ENCODE assay signal across 8 cellular contexts in genomic region chrX:30735839-30736238, GRCh38.
A peak's percentile ranks its signal among the peaks of the same experiment; 100 is the strongest.
DNase-seq lines count a peak whose midpoint lies in the region; ATAC-seq and TF ChIP-seq lines count a peak whose summit lies in the region.

No MANE protein-coding gene starts in this region.

- H3K9me3 ChIP-seq in sigmoid colon, result no peaks in the 10 kb centered on the region

- no peak overlapping the region for H3K27ac Mint-ChIP-seq in activated T-helper 2 cell treated with anti-CD3 and anti-CD28 coated beads, Interferon-gamma antibody, Interleukin-2, Interleukin-4, amounts not matched to agents 10 μg/mL and 5 μg/mL and 100 μg/mL, durations not matched to agents 14 hours and 24 hours and 36 hours
- H3K27ac Mint-ChIP-seq in glutamatergic neuron (ENCODE audit: unreplicated experiment), result no peak overlapping the region

- DNase-seq in ELF-1 (ENCODE audit: low read depth, low spot score) (peak; percentile 86), HUDEP-2 (lab: John Stamatoyannopoulos, UW; ENCODE audit: unreplicated experiment in 76 of 76) (peak in 52 of 76 experiments; percentile 0 to 57 (median 16)), SHP77 (lab: John Stamatoyannopoulos, UW) (peak; percentile 20 to 27), glutamatergic neuron (peak; percentile 70), sigmoid colon (no peak), COR-L47 (lab: John Stamatoyannopoulos, UW) (no peak)
- peak; percentile 66 for DNase-seq in activated T-helper 2 cell treated with anti-CD3 and anti-CD28 coated beads, Interferon-gamma antibody, Interleukin-2, Interleukin-4, amounts not matched to agents 10 μg/mL and 5 μg/mL and 100 μg/mL, durations not matched to agents 14 hours and 24 hours and 36 hours (ENCODE audit: low spot score)

- no peak overlapping the region for H3K4me3 ChIP-seq in sigmoid colon

- H3K4me3 Mint-ChIP-seq in activated T-helper 2 cell treated with anti-CD3 and anti-CD28 coated beads, Interferon-gamma antibody, Interleukin-2, Interleukin-4, amounts not matched to agents 10 μg/mL and 5 μg/mL and 100 μg/mL, durations not matched to agents 14 hours and 24 hours and 36 hours (ENCODE audit: low read depth), result no peak overlapping the region
- H3K4me3 Mint-ChIP-seq in glutamatergic neuron (ENCODE audit: unreplicated experiment), result no peak overlapping the region

- H3K27ac ChIP-seq in sigmoid colon, result no peak overlapping the region

- H3K36me3 Mint-ChIP-seq in activated T-helper 2 cell treated with anti-CD3 and anti-CD28 coated beads, Interferon-gamma antibody, Interleukin-2, Interleukin-4, amounts not matched to agents 10 μg/mL and 5 μg/mL and 100 μg/mL, durations not matched to agents 14 hours and 24 hours and 36 hours (ENCODE audit: low read depth), result peaks cover 6% of the 10 kb centered on the region
- H3K36me3 Mint-ChIP-seq in glutamatergic neuron (ENCODE audit: unreplicated experiment), result no peaks in the 10 kb centered on the region

- H3K36me3 ChIP-seq in sigmoid colon, result no peaks in the 10 kb centered on the region

- no peaks in the 10 kb centered on the region for H3K27me3 ChIP-seq in sigmoid colon

- TF ChIP-seq CTCF in glutamatergic neuron (IDR thresholded peaks at IDR 0.05; ENCODE audit: partially characterized antibody, unreplicated experiment) (peak; percentile 77), sigmoid colon (IDR thresholded peaks at IDR 0.05) (peak in 3 of 4 experiments; percentile 19 to 35 (median 32))

- intact Hi-C loops in activated T-helper 2 cell treated with anti-CD3 and anti-CD28 coated beads, Interferon-gamma antibody, Interleukin-2, Interleukin-4, amounts not matched to agents 10 μg/mL and 5 μg/mL and 100 μg/mL, durations not matched to agents 14 hours and 24 hours and 36 hours (cut with micrococcal nuclease), result loop anchor here (5.0 to 10.0 kb wide), 5 partner anchors 49 to 921 kb away; partner anchors contain the start of gene TAB3
- intact Hi-C loops in sigmoid colon (cut with DNase I), result no loop called here

- H3K4me1 Mint-ChIP-seq in activated T-helper 2 cell treated with anti-CD3 and anti-CD28 coated beads, Interferon-gamma antibody, Interleukin-2, Interleukin-4, amounts not matched to agents 10 μg/mL and 5 μg/mL and 100 μg/mL, durations not matched to agents 14 hours and 24 hours and 36 hours (ENCODE audit: low read depth), result peaks cover 9% of the 10 kb centered on the region
- H3K4me1 Mint-ChIP-seq in glutamatergic neuron (ENCODE audit: low read depth, unreplicated experiment), result no peaks in the 10 kb centered on the region

- WGBS in sigmoid colon, 2 donors, result 3 to 8% methylated on average over 6 of the region's 6 CpGs

- H3K9me3 Mint-ChIP-seq in activated T-helper 2 cell treated with anti-CD3 and anti-CD28 coated beads, Interferon-gamma antibody, Interleukin-2, Interleukin-4, amounts not matched to agents 10 μg/mL and 5 μg/mL and 100 μg/mL, durations not matched to agents 14 hours and 24 hours and 36 hours, result no peaks in the 10 kb centered on the region
- H3K9me3 Mint-ChIP-seq in glutamatergic neuron (ENCODE audit: unreplicated experiment), result no peaks in the 10 kb centered on the region

- TF ChIP-seq POLR2A in sigmoid colon (IDR thresholded peaks at IDR 0.05), result no peak

- H3K27me3 Mint-ChIP-seq in activated T-helper 2 cell treated with anti-CD3 and anti-CD28 coated beads, Interferon-gamma antibody, Interleukin-2, Interleukin-4, amounts not matched to agents 10 μg/mL and 5 μg/mL and 100 μg/mL, durations not matched to agents 14 hours and 24 hours and 36 hours (ENCODE audit: low read depth), result no peaks in the 10 kb centered on the region
- H3K27me3 Mint-ChIP-seq in glutamatergic neuron (ENCODE audit: unreplicated experiment), result no peaks in the 10 kb centered on the region

- TF ChIP-seq EP300 in sigmoid colon (IDR thresholded peaks at IDR 0.05), result no peak

- H3K4me1 ChIP-seq in sigmoid colon, result no peaks in the 10 kb centered on the region

- peak; percentile 94 for ATAC-seq in GM21423 (IDR thresholded peaks at IDR 0.05; ENCODE audit: unreplicated experiment)

Comparison
In these comparisons a context has a peak if more than half of its experiments do, and no peak if none do; other contexts are left out.
1. DNase-seq: peak in ELF-1 (single experiment), HUDEP-2 (52 of 76), SHP77 (2 of 2), activated T-helper 2 cell treated with anti-CD3 and anti-CD28 coated beads, Interferon-gamma antibody, Interleukin-2, Interleukin-4, amounts not matched to agents 10 μg/mL and 5 μg/mL and 100 μg/mL, durations not matched to agents 14 hours and 24 hours and 36 hours (single experiment) and glutamatergic neuron (single experiment); none in sigmoid colon (single experiment) and COR-L47 (single experiment).